ENCODE assay signal across 1 cellular context in the genomic region with DNA sequence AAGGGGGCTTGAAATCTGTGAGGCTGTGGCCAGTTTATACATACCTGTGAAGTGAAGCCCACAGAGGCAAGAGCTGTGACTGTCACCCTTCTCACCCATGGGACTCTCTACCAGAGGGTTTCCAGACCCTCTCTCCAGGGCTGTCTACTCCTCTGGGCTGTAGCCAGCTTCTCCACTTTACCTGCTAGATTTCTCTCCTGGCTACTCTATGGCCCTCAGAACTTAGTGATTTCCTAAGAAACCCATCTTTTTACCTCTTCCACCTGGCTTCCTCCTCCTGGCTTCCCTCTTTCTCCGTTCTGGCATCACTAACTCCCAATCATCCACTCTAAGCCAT.
TF ChIP-seq lines count a peak whose summit lies in the region.

No MANE protein-coding gene starts in this region.

TF ChIP-seq in HCT116, 20 proteins besides CTCF, POLR2A, EP300 and RAD21 (continued from another document):
- TF ChIP-seq FOSL1 (IDR thresholded peaks at IDR 0.05; ENCODE audit: low read depth) = no peak
- no peak for TF ChIP-seq EZH2 (IDR thresholded peaks at IDR 0.05)
- no peak for TF ChIP-seq ELF1 (IDR thresholded peaks at IDR 0.05; ENCODE audit: borderline replicate concordance, low read depth)
